Comparison of ENCODE assay signal across 26 cellular contexts in the genomic region with DNA sequence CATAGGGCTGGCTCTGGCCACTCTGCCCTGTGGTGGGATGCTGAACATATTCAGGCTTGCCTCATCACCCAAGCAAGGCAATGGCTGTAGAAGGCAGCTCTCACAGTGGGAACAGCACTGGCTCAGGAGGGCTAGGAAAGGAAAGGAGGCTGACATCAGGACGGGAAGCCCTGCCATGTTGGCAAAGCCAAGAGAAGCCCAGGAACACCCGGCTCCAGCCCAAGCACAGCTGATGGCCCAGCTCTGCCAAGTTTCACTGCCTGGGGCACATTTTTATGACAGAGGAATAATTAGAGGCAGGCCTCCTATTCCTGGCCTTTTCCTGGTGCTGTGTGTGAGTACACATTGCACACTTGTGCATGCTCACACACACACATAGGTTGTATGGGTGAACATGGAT.
A peak's percentile ranks its signal among the peaks of the same experiment; 100 is the strongest.
DNase-seq lines count a peak whose midpoint lies in the region; ATAC-seq and TF ChIP-seq lines count a peak whose summit lies in the region.
"Had no signal": no experiment of that assay in that cellular context is flagged by ENCODE, and none has a peak within 500 bp of the region (broad histone marks: within the 10 kb centered on the region; RNA-seq: fewer than 3 reads in every experiment).

No MANE protein-coding gene starts in this region.

- H3K27me3 ChIP-seq in SK-N-SH (ENCODE audit: insufficient read depth) (0 out of 2 replicates have a peak, but pooled peaks cover 2% of the 10 kb centered on the region), psoas muscle (ENCODE audit: insufficient read depth in 3 of 3, low read length in 2 of 3) (peaks cover 0 to 6% (median 5%) of the 10 kb centered on the region in 3 donors)
- H3K27me3 ChIP-seq: right lobe of liver had no signal

- no peaks in the 10 kb centered on the region for H3F3A ChIP-seq in SK-N-SH (replicated peaks; ENCODE audit: insufficient read depth)

- no peaks in the 10 kb centered on the region for H3K9me2 ChIP-seq in SK-N-SH

- H3K9ac ChIP-seq in SK-N-SH = no peak overlapping the region

- TF ChIP-seq CTCF in SK-N-SH (IDR thresholded peaks at IDR 0.05) = no peak
- no peak for TF ChIP-seq CTCF in psoas muscle (IDR thresholded peaks at IDR 0.05)

- no peak overlapping the region for H3K4me3 ChIP-seq in SK-N-SH (ENCODE audit: low read depth in 2 of 2, low read length in 1 of 2)
- H3K4me3 ChIP-seq in psoas muscle = no peak overlapping the region
- H3K4me3 ChIP-seq: esophagus squamous epithelium, gastroesophageal sphincter, GM12878, right lobe of liver, thoracic aorta had no signal

- intact Hi-C loops in left ventricle myocardium superior (cut with micrococcal nuclease) = no loop called here
- intact Hi-C loops in psoas muscle (cut with DNase I) = loop anchor here in 1 of 2 donors (10.0 kb wide), 1 partner anchor 223 kb away; no protein-coding TSS in a partner anchor

- H3K9me3 ChIP-seq in SK-N-SH = no peaks in the 10 kb centered on the region
- H3K9me3 ChIP-seq in psoas muscle = no peaks in the 10 kb centered on the region
- H3K9me3 ChIP-seq: esophagus squamous epithelium, gastroesophageal sphincter, right lobe of liver, thoracic aorta had no signal

- H2AFZ ChIP-seq in SK-N-SH (ENCODE audit: low read depth) = no peak overlapping the region

- H4K20me1 ChIP-seq in SK-N-SH (ENCODE audit: insufficient read depth) = no peaks in the 10 kb centered on the region

- POLR2A ChIA-PET in SK-N-SH (lab: Yijun Ruan, JAX) (no interaction called here), HEK293T (lab: Yijun Ruan, JAX) (no interaction called here)

- no peak for TF ChIP-seq RAD21 in SK-N-SH (IDR thresholded peaks at IDR 0.05; ENCODE audit: low read length)

- H3K36me3 ChIP-seq in SK-N-SH (replicated peaks in 1 of 2; ENCODE audit: control insufficient read depth in 1 of 2, insufficient read depth in 2 of 2, low read length in 1 of 2) = no peaks in the 10 kb centered on the region
- H3K36me3 ChIP-seq in psoas muscle (ENCODE audit: insufficient read depth in 1 of 2, low read depth in 1 of 2) = no peaks in the 10 kb centered on the region
- H3K36me3 ChIP-seq: esophagus squamous epithelium, gastroesophageal sphincter, right lobe of liver, thoracic aorta had no signal

- WGBS in SK-N-SH (ENCODE audit: low lambda C conversion rate) = 17% methylated on average over 2 of the region's 2 CpGs
- WGBS in psoas muscle, 3 donors = 21 to 45% (median 28%) methylated on average over 2 of the region's 2 CpGs

- no peak; the same call in 2 of the 3 replicates for ATAC-seq in SK-N-SH treated with all-trans-retinoic acid at 6 μM for 48 hours
- ATAC-seq in left ventricle myocardium superior = peak; percentile 83
- no peak for ATAC-seq in psoas muscle
- ATAC-seq: gastroesophageal sphincter; GM12878; right lobe of liver; stimulated activated naive CD8-positive, alpha-beta T cell treated with anti-CD3 and anti-CD28 coated beads, Interleukin-15, amount 100 ng/mL, for 72 hours had no signal

- no peaks in the 10 kb centered on the region for H3K79me2 ChIP-seq in SK-N-SH (ENCODE audit: insufficient read depth)

- H3K27ac ChIP-seq in SK-N-SH (ENCODE audit: low read depth in 2 of 2, low read length in 1 of 2) (no peak overlapping the region), psoas muscle (no peak overlapping the region)
- H3K27ac ChIP-seq: esophagus squamous epithelium, gastroesophageal sphincter, right lobe of liver, thoracic aorta had no signal

- peak; percentile 57 for DNase-seq in SK-N-SH
- DNase-seq in M059J (ENCODE audit: low read depth) = peak; percentile 49
- DNase-seq in cerebellar cortex (ENCODE audit: low spot score) = peak; percentile 71
- peak; percentile 68 for DNase-seq in left ventricle myocardium superior
- no peak for DNase-seq in HK-2 (ENCODE audit: unreplicated experiment)
- DNase-seq in psoas muscle = no peak
- no peak for DNase-seq in HEK293T (ENCODE audit: extremely low spot score)
- DNase-seq: activated B cell treated with CpG ODN at 0.5 μM for 24 hours; activated effector memory CD4-positive, alpha-beta T cell treated with anti-CD3 and anti-CD28 coated beads, Interleukin-2, amount 50 U/mL, for 16 hours; activated T-cell treated with anti-CD3 and anti-CD28 coated beads, Interleukin-2, amount 50 U/mL, for 24 hours; CD4-positive, CD25-positive, alpha-beta regulatory T cell; dermis blood vessel endothelial cell; esophagus squamous epithelium; KBM-7; MM.1S; NCI-H1105 treated with DMSO at 0.1 percent for 48 hours; NCI-H2029; NCI-H526 treated with DMSO at 0.1 percent for 48 hours; posterior cingulate gyrus; stimulated activated naive CD8-positive, alpha-beta T cell treated with anti-CD3 and anti-CD28 coated beads, Interleukin-15, amount 100 ng/mL, for 72 hours; T-helper 1 cell had no signal

- no peak overlapping the region for H3K4me2 ChIP-seq in SK-N-SH

- no peak for TF ChIP-seq EP300 in SK-N-SH (IDR thresholded peaks at IDR 0.05; ENCODE audit: borderline replicate concordance in 1 of 2, low read depth in 1 of 2, low read length in 1 of 2)

- peaks cover 0 to 6% of the 10 kb centered on the region in 2 experiments; a peak in 1 of 4 replicates for H3K4me1 ChIP-seq in SK-N-SH (ENCODE audit: control insufficient read depth in 1 of 2, insufficient read depth in 2 of 2, low read depth in 1 of 2, low read length in 1 of 2)
- no peaks in the 10 kb centered on the region for H3K4me1 ChIP-seq in psoas muscle
- H3K4me1 ChIP-seq: esophagus squamous epithelium, gastroesophageal sphincter, right lobe of liver had no signal

- CTCF ChIA-PET in SK-N-SH (lab: Yijun Ruan, JAX) = interaction anchor here (0.7 to 3.0 kb wide), 2 partner anchors 204 to 290 kb away, joined by 3 to 8 read pairs; no protein-coding TSS in a partner anchor
- CTCF ChIA-PET in HEK293T (lab: Yijun Ruan, JAX) = no interaction called here

TF ChIP-seq in SK-N-SH, 30 proteins besides CTCF, POLR2A, EP300 and RAD21 (continues in another document):
- TF ChIP-seq TCF12 (IDR thresholded peaks at IDR 0.05) (no peak), EZH2phosphoT487 (IDR thresholded peaks at IDR 0.05; ENCODE audit: borderline replicate concordance, low read depth) (no peak), NRF1 (IDR thresholded peaks at IDR 0.05; ENCODE audit: low read depth, low read length) (no peak), SMC3 (IDR thresholded peaks at IDR 0.05; ENCODE audit: low read depth, low read length) (no peak), MEF2A (IDR thresholded peaks at IDR 0.05; ENCODE audit: borderline replicate concordance, low read depth) (no peak), ELF1 (IDR thresholded peaks at IDR 0.05) (no peak)
- TF ChIP-seq, protein P1, sequence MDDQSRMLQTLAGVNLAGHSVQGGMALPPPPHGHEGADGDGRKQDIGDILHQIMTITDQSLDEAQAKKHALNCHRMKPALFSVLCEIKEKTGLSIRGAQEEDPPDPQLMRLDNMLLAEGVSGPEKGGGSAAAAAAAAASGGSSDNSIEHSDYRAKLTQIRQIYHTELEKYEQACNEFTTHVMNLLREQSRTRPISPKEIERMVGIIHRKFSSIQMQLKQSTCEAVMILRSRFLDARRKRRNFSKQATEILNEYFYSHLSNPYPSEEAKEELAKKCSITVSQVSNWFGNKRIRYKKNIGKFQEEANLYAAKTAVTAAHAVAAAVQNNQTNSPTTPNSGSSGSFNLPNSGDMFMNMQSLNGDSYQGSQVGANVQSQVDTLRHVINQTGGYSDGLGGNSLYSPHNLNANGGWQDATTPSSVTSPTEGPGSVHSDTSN (IDR thresholded peaks at IDR 0.05) = no peak

TF ChIP-seq in SK-N-SH treated with all-trans-retinoic acid at 6 μM for 48 hours, 23 proteins besides CTCF, POLR2A, EP300 and RAD21 (continues in another document):
- TF ChIP-seq ESRRG (CRISPR knock-in tag; IDR thresholded peaks at IDR 0.05) (no peak), TCF4 (CRISPR knock-in tag; IDR thresholded peaks at IDR 0.05; ENCODE audit: borderline replicate concordance) (no peak), RARB (CRISPR knock-in tag; IDR thresholded peaks at IDR 0.05) (no peak), ISL1 (CRISPR knock-in tag; IDR thresholded peaks at IDR 0.05) (no peak)
- TF ChIP-seq, protein P2, sequence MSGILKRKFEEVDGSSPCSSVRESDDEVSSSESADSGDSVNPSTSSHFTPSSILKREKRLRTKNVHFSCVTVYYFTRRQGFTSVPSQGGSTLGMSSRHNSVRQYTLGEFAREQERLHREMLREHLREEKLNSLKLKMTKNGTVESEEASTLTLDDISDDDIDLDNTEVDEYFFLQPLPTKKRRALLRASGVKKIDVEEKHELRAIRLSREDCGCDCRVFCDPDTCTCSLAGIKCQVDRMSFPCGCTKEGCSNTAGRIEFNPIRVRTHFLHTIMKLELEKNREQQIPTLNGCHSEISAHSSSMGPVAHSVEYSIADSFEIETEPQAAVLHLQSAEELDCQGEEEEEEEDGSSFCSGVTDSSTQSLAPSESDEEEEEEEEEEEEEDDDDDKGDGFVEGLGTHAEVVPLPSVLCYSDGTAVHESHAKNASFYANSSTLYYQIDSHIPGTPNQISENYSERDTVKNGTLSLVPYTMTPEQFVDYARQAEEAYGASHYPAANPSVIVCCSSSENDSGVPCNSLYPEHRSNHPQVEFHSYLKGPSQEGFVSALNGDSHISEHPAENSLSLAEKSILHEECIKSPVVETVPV (CRISPR knock-in tag; IDR thresholded peaks at IDR 0.05) = no peak

TF ChIP-seq in HEK293T, 16 proteins besides CTCF, POLR2A, EP300 and RAD21:
- TF ChIP-seq TARDBP (IDR thresholded peaks at IDR 0.05) (no peak), SP1 (IDR thresholded peaks at IDR 0.05) (no peak), NFRKB (IDR thresholded peaks at IDR 0.05) (no peak), FOXK2 (IDR thresholded peaks at IDR 0.05) (no peak), CTBP1 (IDR thresholded peaks at IDR 0.05; ENCODE audit: borderline replicate concordance) (no peak), FOXM1 (IDR thresholded peaks at IDR 0.05; ENCODE audit: borderline replicate concordance) (no peak), LEF1 (IDR thresholded peaks at IDR 0.05; ENCODE audit: borderline replicate concordance) (no peak), HDGF (IDR thresholded peaks at IDR 0.05; ENCODE audit: borderline replicate concordance) (no peak)

Comparison
In these comparisons a context has a peak if more than half of its experiments do, and no peak if none do; other contexts are left out.
1. DNase-seq: peak in SK-N-SH (single experiment), M059J (single experiment), cerebellar cortex (single experiment) and left ventricle myocardium superior (single experiment); none in HK-2 (single experiment), psoas muscle (0 of 2) and HEK293T (single experiment).